In the genomic region with DNA sequence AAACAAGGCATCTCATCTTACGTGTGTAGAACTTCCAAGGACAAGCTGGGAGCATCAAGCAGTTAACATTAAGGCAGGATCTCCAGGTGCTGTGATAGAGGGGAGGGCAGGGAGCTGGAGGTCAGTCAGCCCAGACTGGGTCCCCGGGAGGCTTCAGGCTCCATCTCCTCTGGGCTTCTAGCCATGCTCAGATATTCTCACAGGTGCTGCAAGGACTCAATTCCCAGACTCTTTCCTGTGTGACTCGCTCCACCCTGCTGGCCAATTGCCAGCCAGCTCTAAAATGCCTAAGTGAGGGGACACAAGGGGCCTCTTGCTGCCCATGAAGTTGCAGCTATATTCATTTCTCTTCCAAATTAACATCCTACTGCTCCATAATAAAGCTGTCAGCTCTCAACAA, we compare ENCODE assay signal across 22 cellular contexts.
DNase-seq lines count a peak whose midpoint lies in the region; ATAC-seq and TF ChIP-seq lines count a peak whose summit lies in the region.
"Had no signal": no experiment of that assay in that cellular context is flagged by ENCODE, and none has a peak within 500 bp of the region (broad histone marks: within the 10 kb centered on the region; RNA-seq: fewer than 3 reads in every experiment).

No MANE protein-coding gene starts in this region.

- WGBS in psoas muscle, 3 donors, result 32 to 42% (median 42%) methylated on average over 3 of the region's 3 CpGs

- peak; percentile 56 to 82 for DNase-seq in NCI-H2081 (lab: John Stamatoyannopoulos, UW)
- DNase-seq in NCI-H2081 treated with DMSO at 0.1 percent for 48 hours (lab: John Stamatoyannopoulos, UW), result no peak
- no peak for DNase-seq in MM.1S
- DNase-seq in RWPE2 (ENCODE audit: low spot score), result no peak
- DNase-seq in stimulated activated effector memory CD8-positive, alpha-beta T cell treated with anti-CD3 and anti-CD28 coated beads, Interleukin-12 subunit alpha, Interleukin-12 subunit beta, amount 100 ng/mL, for 72 hours (ENCODE audit: low spot score in 2 of 2), result no peak
- DNase-seq in MV-4-11 (lab: John Stamatoyannopoulos, UW), result no peak
- no peak for DNase-seq in psoas muscle
- DNase-seq: activated CD4-positive, alpha-beta T cell treated with anti-CD3 and anti-CD28 coated beads, Interleukin-2, amount 10 ng/mL, durations not matched to agents 24 days and 14 days; activated naive CD8-positive, alpha-beta T cell treated with anti-CD3 and anti-CD28 coated beads, Interleukin-2, amount 10 ng/mL, durations not matched to agents 7 days and 5 days; activated T-cell treated with anti-CD3 and anti-CD28 coated beads, Interleukin-2, amount 50 U/mL, for 48 hours; effector CD4-positive, alpha-beta T cell; HFFc6; hypothalamus; left lung; NCI-H1694 treated with DMSO at 0.1 percent for 48 hours; OCI-M1; trophoblast cell had no signal

- H3K79me2 ChIP-seq in MM.1S (ENCODE audit: low read length), result peaks cover 76% of the 10 kb centered on the region
- H3K79me2 ChIP-seq: parathyroid adenoma had no signal

- peaks cover 40% of the 10 kb centered on the region for H3F3A ChIP-seq in MM.1S (ENCODE audit: insufficient read depth, low read length)

- H3K4me2 ChIP-seq in MM.1S (ENCODE audit: low read depth, low read length), result peak overlapping the region; percentile 76; the same call in 1 of the 2 replicates
- H3K4me2 ChIP-seq: smooth muscle cell had no signal

- H3K9me3 Mint-ChIP-seq in stimulated activated effector memory CD8-positive, alpha-beta T cell treated with anti-CD3 and anti-CD28 coated beads, Interleukin-12 subunit alpha, Interleukin-12 subunit beta, amount 100 ng/mL, for 72 hours, result no peaks in the 10 kb centered on the region
- H3K9me3 Mint-ChIP-seq: activated CD4-positive, alpha-beta T cell treated with anti-CD3 and anti-CD28 coated beads, Interleukin-2, amount 10 ng/mL, durations not matched to agents 24 days and 14 days; HFFc6 had no signal

- intact Hi-C loops in psoas muscle (cut with DNase I), result no loop called here

- peaks cover 24% of the 10 kb centered on the region for H3K4me1 Mint-ChIP-seq in stimulated activated effector memory CD8-positive, alpha-beta T cell treated with anti-CD3 and anti-CD28 coated beads, Interleukin-12 subunit alpha, Interleukin-12 subunit beta, amount 100 ng/mL, for 72 hours

- H3K4me1 ChIP-seq in MM.1S (ENCODE audit: low read length) (peaks cover 59% of the 10 kb centered on the region), RWPE2 (ENCODE audit: insufficient read depth, poor library complexity, severe bottlenecking) (peaks cover 1% of the 10 kb centered on the region), psoas muscle (no peaks in the 10 kb centered on the region)
- H3K4me1 ChIP-seq: left lung, parathyroid adenoma had no signal

- no peak overlapping the region for H3K4me3 Mint-ChIP-seq in stimulated activated effector memory CD8-positive, alpha-beta T cell treated with anti-CD3 and anti-CD28 coated beads, Interleukin-12 subunit alpha, Interleukin-12 subunit beta, amount 100 ng/mL, for 72 hours
- H3K4me3 Mint-ChIP-seq: activated CD4-positive, alpha-beta T cell treated with anti-CD3 and anti-CD28 coated beads, Interleukin-2, amount 10 ng/mL, durations not matched to agents 24 days and 14 days; activated naive CD8-positive, alpha-beta T cell treated with anti-CD3 and anti-CD28 coated beads, Interleukin-2, amount 10 ng/mL, durations not matched to agents 7 days and 5 days; HFFc6 had no signal

- peaks cover 5% of the 10 kb centered on the region for H3K36me3 Mint-ChIP-seq in stimulated activated effector memory CD8-positive, alpha-beta T cell treated with anti-CD3 and anti-CD28 coated beads, Interleukin-12 subunit alpha, Interleukin-12 subunit beta, amount 100 ng/mL, for 72 hours
- H3K36me3 Mint-ChIP-seq: activated naive CD8-positive, alpha-beta T cell treated with anti-CD3 and anti-CD28 coated beads, Interleukin-2, amount 10 ng/mL, durations not matched to agents 7 days and 5 days had no signal

- no peaks in the 10 kb centered on the region for H3K9me2 ChIP-seq in MM.1S (replicated peaks; ENCODE audit: insufficient read depth, low read length)

- H3K36me3 ChIP-seq in MM.1S (replicated peaks; ENCODE audit: insufficient read depth, low read length) (no peaks in the 10 kb centered on the region), RWPE2 (ENCODE audit: low read depth) (no peaks in the 10 kb centered on the region), psoas muscle (ENCODE audit: insufficient read depth in 1 of 2, low read depth in 1 of 2) (no peaks in the 10 kb centered on the region)
- H3K36me3 ChIP-seq: cardiac muscle cell, left lung had no signal

- no peak overlapping the region for H2AFZ ChIP-seq in MM.1S (ENCODE audit: low read length)
- H2AFZ ChIP-seq: parathyroid adenoma had no signal

- ATAC-seq in RWPE2 (ENCODE audit: low read depth) (peak; percentile 41; the same call in 1 of the 3 replicates), HG03280 (IDR thresholded peaks at IDR 0.05; ENCODE audit: unreplicated experiment) (no peak), psoas muscle (no peak)
- no peak for ATAC-seq in stimulated activated effector memory CD8-positive, alpha-beta T cell treated with anti-CD3 and anti-CD28 coated beads, Interleukin-12 subunit alpha, Interleukin-12 subunit beta, amount 100 ng/mL, for 72 hours
- ATAC-seq: left lung had no signal

- H3K4me3 ChIP-seq in MM.1S (ENCODE audit: low read length), result no peak overlapping the region
- H3K4me3 ChIP-seq in RWPE2 (ENCODE audit: severe bottlenecking), result no peak overlapping the region
- H3K4me3 ChIP-seq in psoas muscle, result no peak overlapping the region
- H3K4me3 ChIP-seq: cardiac muscle cell, left lung, SK-N-MC, smooth muscle cell had no signal

- no peaks in the 10 kb centered on the region for H3K27me3 ChIP-seq in MM.1S (replicated peaks; ENCODE audit: insufficient read depth, low read length)
- no peaks in the 10 kb centered on the region for H3K27me3 ChIP-seq in RWPE2 (ENCODE audit: insufficient read depth, poor library complexity, severe bottlenecking)
- no peaks in the 10 kb centered on the region for H3K27me3 ChIP-seq in psoas muscle (ENCODE audit: insufficient read depth in 3 of 3, low read length in 2 of 3)
- H3K27me3 ChIP-seq: cardiac muscle cell, left lung had no signal

- TF ChIP-seq CTCF in MM.1S (IDR thresholded peaks at IDR 0.05; ENCODE audit: low read length), result no peak
- TF ChIP-seq CTCF in RWPE2 (IDR thresholded peaks at IDR 0.05; ENCODE audit: poor library complexity, severe bottlenecking), result no peak
- no peak for TF ChIP-seq CTCF in psoas muscle (IDR thresholded peaks at IDR 0.05)

- H3K27ac Mint-ChIP-seq in stimulated activated effector memory CD8-positive, alpha-beta T cell treated with anti-CD3 and anti-CD28 coated beads, Interleukin-12 subunit alpha, Interleukin-12 subunit beta, amount 100 ng/mL, for 72 hours, result peak overlapping the region; percentile 33
- H3K27ac Mint-ChIP-seq: activated CD4-positive, alpha-beta T cell treated with anti-CD3 and anti-CD28 coated beads, Interleukin-2, amount 10 ng/mL, durations not matched to agents 24 days and 14 days; activated naive CD8-positive, alpha-beta T cell treated with anti-CD3 and anti-CD28 coated beads, Interleukin-2, amount 10 ng/mL, durations not matched to agents 7 days and 5 days; HFFc6 had no signal

- peak overlapping the region; percentile 89; the same call in 1 of the 2 replicates for H3K27ac ChIP-seq in MM.1S (ENCODE audit: low read length)
- H3K27ac ChIP-seq in RWPE2 (ENCODE audit: poor library complexity, severe bottlenecking), result no peak overlapping the region
- no peak overlapping the region for H3K27ac ChIP-seq in psoas muscle
- H3K27ac ChIP-seq: cardiac muscle cell, left lung, parathyroid adenoma had no signal

- no peak overlapping the region for H3K9ac ChIP-seq in MM.1S (ENCODE audit: low read length)
- H3K9ac ChIP-seq: parathyroid adenoma had no signal

- H4K20me1 ChIP-seq in MM.1S (ENCODE audit: insufficient read depth, low read length), result no peaks in the 10 kb centered on the region

- H3K9me3 ChIP-seq in MM.1S (replicated peaks; ENCODE audit: insufficient read depth, low read length) (no peaks in the 10 kb centered on the region), RWPE2 (ENCODE audit: severe bottlenecking) (no peaks in the 10 kb centered on the region), psoas muscle (no peaks in the 10 kb centered on the region)
- H3K9me3 ChIP-seq: left lung had no signal

Comparison
In these comparisons a context has a peak if more than half of its experiments do, and no peak if none do; other contexts are left out.
1. DNase-seq: peak in NCI-H2081 (2 of 2); none in NCI-H2081 treated with DMSO at 0.1 percent for 48 hours (single experiment), MM.1S (single experiment), RWPE2 (single experiment), stimulated activated effector memory CD8-positive, alpha-beta T cell treated with anti-CD3 and anti-CD28 coated beads, Interleukin-12 subunit alpha, Interleukin-12 subunit beta, amount 100 ng/mL, for 72 hours (0 of 2), MV-4-11 (single experiment) and psoas muscle (0 of 2).